Comparison of ENCODE assay signal across 1 cellular context in the genomic region with DNA sequence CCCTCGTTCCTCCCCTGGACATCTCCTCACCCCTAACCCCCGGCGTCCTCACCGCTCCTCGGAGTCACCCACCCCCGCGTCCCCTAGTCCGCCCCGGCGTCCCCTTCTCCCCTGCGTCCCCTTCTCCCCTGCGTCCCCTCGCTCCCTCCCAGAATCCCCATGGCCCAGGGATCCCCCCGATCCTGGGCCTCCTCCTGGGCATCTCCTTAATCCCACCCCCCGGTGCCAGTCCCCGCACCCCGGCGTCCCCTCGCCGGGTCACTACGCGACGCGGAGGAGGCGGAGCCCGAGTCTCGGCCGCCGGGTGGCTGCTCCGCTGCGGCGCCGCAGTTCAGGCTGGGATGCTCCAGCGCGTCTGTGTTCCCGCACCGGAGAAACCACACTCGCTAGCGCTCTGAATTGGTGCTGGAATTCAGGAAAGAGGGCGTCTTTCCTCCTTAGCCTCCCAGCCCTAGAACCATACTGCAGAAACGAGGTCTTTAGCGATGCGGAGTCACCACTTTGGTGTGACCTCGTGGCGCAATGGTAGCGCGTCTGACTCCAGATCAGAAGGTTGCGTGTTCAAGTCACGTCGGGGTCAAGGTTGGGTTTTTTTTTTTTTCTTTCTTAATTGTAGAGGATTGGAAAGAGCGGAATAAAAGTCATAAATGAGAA.
TF ChIP-seq lines count a peak whose summit lies in the region.

No MANE protein-coding gene starts in this region.

TF ChIP-seq in K562, 482 proteins besides CTCF, POLR2A, EP300 and RAD21 (continued from another document and continues in another):
- TF ChIP-seq, protein P1, sequence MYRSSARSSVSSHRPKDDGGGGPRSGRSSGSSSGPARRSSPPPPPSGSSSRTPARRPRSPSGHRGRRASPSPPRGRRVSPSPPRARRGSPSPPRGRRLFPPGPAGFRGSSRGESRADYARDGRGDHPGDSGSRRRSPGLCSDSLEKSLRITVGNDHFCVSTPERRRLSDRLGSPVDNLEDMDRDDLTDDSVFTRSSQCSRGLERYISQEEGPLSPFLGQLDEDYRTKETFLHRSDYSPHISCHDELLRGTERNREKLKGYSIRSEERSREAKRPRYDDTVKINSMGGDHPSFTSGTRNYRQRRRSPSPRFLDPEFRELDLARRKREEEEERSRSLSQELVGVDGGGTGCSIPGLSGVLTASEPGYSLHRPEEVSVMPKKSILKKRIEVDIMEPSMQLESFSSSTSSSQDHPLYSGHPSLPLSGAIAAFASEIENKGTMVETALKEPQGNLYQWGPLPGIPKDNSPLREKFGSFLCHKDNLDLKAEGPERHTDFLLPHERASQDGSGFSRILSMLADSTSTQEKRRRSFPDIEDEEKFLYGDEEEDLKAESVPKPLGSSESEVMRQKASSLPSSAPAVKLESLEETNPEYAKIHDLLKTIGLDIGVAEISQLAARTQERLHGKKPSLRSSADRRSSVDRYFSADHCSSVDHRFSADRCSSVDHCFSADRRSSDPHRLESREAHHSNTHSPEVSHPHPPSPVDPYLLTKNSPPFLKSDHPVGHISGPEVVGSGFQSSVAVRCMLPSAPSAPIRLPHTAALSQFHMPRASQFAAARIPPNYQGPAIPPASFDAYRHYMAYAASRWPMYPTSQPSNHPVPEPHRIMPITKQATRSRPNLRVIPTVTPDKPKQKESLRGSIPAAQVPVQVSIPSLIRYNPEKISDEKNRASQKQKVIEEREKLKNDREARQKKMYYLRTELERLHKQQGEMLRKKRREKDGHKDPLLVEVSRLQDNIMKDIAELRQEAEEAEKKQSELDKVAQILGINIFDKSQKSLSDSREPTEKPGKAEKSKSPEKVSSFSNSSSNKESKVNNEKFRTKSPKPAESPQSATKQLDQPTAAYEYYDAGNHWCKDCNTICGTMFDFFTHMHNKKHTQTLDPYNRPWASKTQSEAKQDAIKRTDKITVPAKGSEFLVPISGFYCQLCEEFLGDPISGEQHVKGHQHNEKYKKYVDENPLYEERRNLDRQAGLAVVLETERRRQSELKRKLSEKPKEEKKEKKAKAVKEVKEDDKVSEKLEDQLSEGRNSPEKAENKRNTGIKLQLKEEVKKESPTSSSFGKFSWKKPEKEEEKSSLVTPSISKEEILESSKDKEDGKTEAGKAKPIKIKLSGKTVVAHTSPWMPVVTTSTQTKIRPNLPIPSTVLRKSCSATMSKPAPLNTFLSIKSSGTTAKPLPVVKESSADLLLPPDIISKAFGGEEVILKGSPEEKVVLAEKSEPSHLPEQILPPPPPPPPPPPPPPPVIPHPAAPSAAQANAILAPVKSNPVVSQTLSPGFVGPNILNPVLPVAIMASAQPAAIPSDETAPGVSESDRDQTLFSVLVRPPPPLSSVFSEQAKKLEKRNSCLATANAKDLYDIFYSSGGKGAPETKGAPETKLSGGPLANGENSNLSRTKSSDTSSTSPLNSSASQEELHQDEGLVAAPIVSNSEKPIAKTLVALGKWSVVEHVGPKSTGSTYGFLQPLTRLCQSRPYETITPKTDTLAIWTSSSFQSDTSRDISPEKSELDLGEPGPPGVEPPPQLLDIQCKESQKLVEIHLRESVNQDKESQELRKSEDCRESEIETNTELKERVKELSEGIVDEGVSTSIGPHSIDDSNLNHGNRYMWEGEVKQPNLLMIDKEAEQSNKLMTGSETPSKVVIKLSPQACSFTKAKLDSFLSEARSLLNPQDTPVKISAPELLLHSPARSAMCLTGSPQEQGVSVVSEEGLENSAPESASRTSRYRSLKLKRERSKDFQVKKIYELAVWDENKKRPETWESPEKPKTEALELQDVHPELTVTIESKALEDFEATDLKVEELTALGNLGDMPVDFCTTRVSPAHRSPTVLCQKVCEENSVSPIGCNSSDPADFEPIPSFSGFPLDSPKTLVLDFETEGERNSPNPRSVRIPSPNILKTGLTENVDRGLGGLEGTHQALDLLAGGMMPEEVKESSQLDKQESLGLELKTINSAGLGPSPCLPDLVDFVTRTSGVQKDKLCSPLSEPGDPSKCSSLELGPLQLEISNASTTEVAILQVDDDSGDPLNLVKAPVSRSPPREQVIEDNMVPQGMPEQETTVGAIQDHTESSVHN (IDR thresholded peaks at IDR 0.05; ENCODE audit: borderline replicate concordance in 1 of 2, low read depth in 1 of 2): no peak
- no peak for TF ChIP-seq SP2 (IDR thresholded peaks at IDR 0.05; ENCODE audit: extremely low read depth, low read depth, low read length, poor library complexity, severe bottlenecking)
- TF ChIP-seq, protein P2, sequence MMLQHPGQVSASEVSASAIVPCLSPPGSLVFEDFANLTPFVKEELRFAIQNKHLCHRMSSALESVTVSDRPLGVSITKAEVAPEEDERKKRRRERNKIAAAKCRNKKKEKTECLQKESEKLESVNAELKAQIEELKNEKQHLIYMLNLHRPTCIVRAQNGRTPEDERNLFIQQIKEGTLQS (IDR thresholded peaks at IDR 0.05): no peak
- TF ChIP-seq, protein P2 (CRISPR knock-in tag; conservative IDR thresholded peaks at IDR 0.05): no peak
- no peak for TF ChIP-seq PHTF2 (CRISPR knock-in tag; IDR thresholded peaks at IDR 0.05)
- TF ChIP-seq FOXJ3 (CRISPR knock-in tag; IDR thresholded peaks at IDR 0.05): no peak
- TF ChIP-seq SRSF7 (optimal IDR thresholded peaks at IDR 0.05; ENCODE audit: low read depth, low read length): no peak
- no peak for TF ChIP-seq ZFP1 (CRISPR knock-in tag; IDR thresholded peaks at IDR 0.05)
- no peak for TF ChIP-seq ZNF354B (CRISPR knock-in tag; IDR thresholded peaks at IDR 0.05)
- no peak for TF ChIP-seq ZNF24 (IDR thresholded peaks at IDR 0.05)
- no peak for TF ChIP-seq CBX3 (IDR thresholded peaks at IDR 0.05; ENCODE audit: borderline replicate concordance in 1 of 2, low read length in 2 of 2)
- TF ChIP-seq, protein P3, sequence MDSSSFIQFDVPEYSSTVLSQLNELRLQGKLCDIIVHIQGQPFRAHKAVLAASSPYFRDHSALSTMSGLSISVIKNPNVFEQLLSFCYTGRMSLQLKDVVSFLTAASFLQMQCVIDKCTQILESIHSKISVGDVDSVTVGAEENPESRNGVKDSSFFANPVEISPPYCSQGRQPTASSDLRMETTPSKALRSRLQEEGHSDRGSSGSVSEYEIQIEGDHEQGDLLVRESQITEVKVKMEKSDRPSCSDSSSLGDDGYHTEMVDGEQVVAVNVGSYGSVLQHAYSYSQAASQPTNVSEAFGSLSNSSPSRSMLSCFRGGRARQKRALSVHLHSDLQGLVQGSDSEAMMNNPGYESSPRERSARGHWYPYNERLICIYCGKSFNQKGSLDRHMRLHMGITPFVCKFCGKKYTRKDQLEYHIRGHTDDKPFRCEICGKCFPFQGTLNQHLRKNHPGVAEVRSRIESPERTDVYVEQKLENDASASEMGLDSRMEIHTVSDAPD (CRISPR knock-in tag; IDR thresholded peaks at IDR 0.05): no peak
- TF ChIP-seq SIN3A (IDR thresholded peaks at IDR 0.05; ENCODE audit: borderline replicate concordance in 2 of 2, control insufficient read depth in 1 of 2, low read depth in 2 of 2, low read length in 2 of 2): no peak
- TF ChIP-seq RFX5 (IDR thresholded peaks at IDR 0.05; ENCODE audit: low read depth, low read length): no peak; the same call in 1 of the 2 replicates
- no peak for TF ChIP-seq FUS (optimal IDR thresholded peaks at IDR 0.05; ENCODE audit: low read depth, low read length)
- TF ChIP-seq NFYB (IDR thresholded peaks at IDR 0.05; ENCODE audit: extremely low read depth, insufficient read length): no peak
- TF ChIP-seq BRF1 (IDR thresholded peaks at IDR 0.05; ENCODE audit: borderline replicate concordance, extremely low read depth, insufficient read length): peak; percentile 8
- TF ChIP-seq, protein P4, sequence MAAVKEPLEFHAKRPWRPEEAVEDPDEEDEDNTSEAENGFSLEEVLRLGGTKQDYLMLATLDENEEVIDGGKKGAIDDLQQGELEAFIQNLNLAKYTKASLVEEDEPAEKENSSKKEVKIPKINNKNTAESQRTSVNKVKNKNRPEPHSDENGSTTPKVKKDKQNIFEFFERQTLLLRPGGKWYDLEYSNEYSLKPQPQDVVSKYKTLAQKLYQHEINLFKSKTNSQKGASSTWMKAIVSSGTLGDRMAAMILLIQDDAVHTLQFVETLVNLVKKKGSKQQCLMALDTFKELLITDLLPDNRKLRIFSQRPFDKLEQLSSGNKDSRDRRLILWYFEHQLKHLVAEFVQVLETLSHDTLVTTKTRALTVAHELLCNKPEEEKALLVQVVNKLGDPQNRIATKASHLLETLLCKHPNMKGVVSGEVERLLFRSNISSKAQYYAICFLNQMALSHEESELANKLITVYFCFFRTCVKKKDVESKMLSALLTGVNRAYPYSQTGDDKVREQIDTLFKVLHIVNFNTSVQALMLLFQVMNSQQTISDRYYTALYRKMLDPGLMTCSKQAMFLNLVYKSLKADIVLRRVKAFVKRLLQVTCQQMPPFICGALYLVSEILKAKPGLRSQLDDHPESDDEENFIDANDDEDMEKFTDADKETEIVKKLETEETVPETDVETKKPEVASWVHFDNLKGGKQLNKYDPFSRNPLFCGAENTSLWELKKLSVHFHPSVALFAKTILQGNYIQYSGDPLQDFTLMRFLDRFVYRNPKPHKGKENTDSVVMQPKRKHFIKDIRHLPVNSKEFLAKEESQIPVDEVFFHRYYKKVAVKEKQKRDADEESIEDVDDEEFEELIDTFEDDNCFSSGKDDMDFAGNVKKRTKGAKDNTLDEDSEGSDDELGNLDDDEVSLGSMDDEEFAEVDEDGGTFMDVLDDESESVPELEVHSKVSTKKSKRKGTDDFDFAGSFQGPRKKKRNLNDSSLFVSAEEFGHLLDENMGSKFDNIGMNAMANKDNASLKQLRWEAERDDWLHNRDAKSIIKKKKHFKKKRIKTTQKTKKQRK (IDR thresholded peaks at IDR 0.05; ENCODE audit: borderline replicate concordance, low read depth, low read length): no peak
- TF ChIP-seq RB1 (IDR thresholded peaks at IDR 0.05; ENCODE audit: low read depth): peak; percentile 60; the same call in 1 of the 2 replicates
- peak; percentile 80 for TF ChIP-seq ZNF384 (IDR thresholded peaks at IDR 0.05; ENCODE audit: low read depth, low read length)
- TF ChIP-seq CEBPG (CRISPR knock-in tag; IDR thresholded peaks at IDR 0.05): peak; percentile 43; the same call in 1 of the 2 replicates
- TF ChIP-seq CEBPG (tag; conservative IDR thresholded peaks at IDR 0.05 in 1 of 2, IDR thresholded peaks at IDR 0.05 in 1 of 2): peak; percentile 20 to 26; a peak in 2 of 4 replicates
- TF ChIP-seq, protein P5, sequence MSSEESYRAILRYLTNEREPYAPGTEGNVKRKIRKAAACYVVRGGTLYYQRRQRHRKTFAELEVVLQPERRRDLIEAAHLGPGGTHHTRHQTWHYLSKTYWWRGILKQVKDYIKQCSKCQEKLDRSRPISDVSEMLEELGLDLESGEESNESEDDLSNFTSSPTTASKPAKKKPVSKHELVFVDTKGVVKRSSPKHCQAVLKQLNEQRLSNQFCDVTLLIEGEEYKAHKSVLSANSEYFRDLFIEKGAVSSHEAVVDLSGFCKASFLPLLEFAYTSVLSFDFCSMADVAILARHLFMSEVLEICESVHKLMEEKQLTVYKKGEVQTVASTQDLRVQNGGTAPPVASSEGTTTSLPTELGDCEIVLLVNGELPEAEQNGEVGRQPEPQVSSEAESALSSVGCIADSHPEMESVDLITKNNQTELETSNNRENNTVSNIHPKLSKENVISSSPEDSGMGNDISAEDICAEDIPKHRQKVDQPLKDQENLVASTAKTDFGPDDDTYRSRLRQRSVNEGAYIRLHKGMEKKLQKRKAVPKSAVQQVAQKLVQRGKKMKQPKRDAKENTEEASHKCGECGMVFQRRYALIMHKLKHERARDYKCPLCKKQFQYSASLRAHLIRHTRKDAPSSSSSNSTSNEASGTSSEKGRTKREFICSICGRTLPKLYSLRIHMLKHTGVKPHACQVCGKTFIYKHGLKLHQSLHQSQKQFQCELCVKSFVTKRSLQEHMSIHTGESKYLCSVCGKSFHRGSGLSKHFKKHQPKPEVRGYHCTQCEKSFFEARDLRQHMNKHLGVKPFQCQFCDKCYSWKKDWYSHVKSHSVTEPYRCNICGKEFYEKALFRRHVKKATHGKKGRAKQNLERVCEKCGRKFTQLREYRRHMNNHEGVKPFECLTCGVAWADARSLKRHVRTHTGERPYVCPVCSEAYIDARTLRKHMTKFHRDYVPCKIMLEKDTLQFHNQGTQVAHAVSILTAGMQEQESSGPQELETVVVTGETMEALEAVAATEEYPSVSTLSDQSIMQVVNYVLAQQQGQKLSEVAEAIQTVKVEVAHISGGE (CRISPR knock-in tag; IDR thresholded peaks at IDR 0.05): no peak
- TF ChIP-seq, protein P6, sequence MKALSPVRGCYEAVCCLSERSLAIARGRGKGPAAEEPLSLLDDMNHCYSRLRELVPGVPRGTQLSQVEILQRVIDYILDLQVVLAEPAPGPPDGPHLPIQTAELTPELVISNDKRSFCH (CRISPR knock-in tag; IDR thresholded peaks at IDR 0.05): no peak
- TF ChIP-seq, protein P6 (tag; IDR thresholded peaks at IDR 0.05): no peak
- TF ChIP-seq TCFL5 (CRISPR knock-in tag; conservative IDR thresholded peaks at IDR 0.05): no peak
- peak in 1 of 3 experiments; percentile 31 for TF ChIP-seq YY1 (IDR thresholded peaks at IDR 0.05; ENCODE audit: borderline replicate concordance in 1 of 3, control insufficient read depth in 1 of 3, extremely low read depth in 1 of 3, insufficient read depth in 3 of 3, insufficient read length in 1 of 3, insufficient replicate concordance in 2 of 3, low read depth in 1 of 3, low read length in 2 of 3)
- no peak for TF ChIP-seq MBD2 (IDR thresholded peaks at IDR 0.05; ENCODE audit: borderline replicate concordance, low read depth)
- TF ChIP-seq HCFC1 (IDR thresholded peaks at IDR 0.05; ENCODE audit: low read depth, low read length): no peak
- no peak for TF ChIP-seq NCOR1 (IDR thresholded peaks at IDR 0.05)
- TF ChIP-seq, protein P7, sequence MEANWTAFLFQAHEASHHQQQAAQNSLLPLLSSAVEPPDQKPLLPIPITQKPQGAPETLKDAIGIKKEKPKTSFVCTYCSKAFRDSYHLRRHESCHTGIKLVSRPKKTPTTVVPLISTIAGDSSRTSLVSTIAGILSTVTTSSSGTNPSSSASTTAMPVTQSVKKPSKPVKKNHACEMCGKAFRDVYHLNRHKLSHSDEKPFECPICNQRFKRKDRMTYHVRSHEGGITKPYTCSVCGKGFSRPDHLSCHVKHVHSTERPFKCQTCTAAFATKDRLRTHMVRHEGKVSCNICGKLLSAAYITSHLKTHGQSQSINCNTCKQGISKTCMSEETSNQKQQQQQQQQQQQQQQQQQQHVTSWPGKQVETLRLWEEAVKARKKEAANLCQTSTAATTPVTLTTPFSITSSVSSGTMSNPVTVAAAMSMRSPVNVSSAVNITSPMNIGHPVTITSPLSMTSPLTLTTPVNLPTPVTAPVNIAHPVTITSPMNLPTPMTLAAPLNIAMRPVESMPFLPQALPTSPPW (CRISPR knock-in tag; IDR thresholded peaks at IDR 0.05): peak; percentile 58; the same call in 1 of the 2 replicates
- no peak for TF ChIP-seq PTBP1 (IDR thresholded peaks at IDR 0.05; ENCODE audit: low read depth, low read length)
- TF ChIP-seq EGR1 (conservative IDR thresholded peaks at IDR 0.05): peak; percentile 52
- TF ChIP-seq ZNF121 (CRISPR knock-in tag; conservative IDR thresholded peaks at IDR 0.05): no peak
- TF ChIP-seq CBX5 (IDR thresholded peaks at IDR 0.05; ENCODE audit: borderline replicate concordance, low read depth): no peak
- peak; percentile 61; the same call in 1 of the 2 replicates for TF ChIP-seq RNF2 (IDR thresholded peaks at IDR 0.05)
- no peak for TF ChIP-seq POLR2AphosphoS2 (IDR thresholded peaks at IDR 0.05; ENCODE audit: low read length)
- TF ChIP-seq YBX1 (IDR thresholded peaks at IDR 0.05): no peak
